Comparison of ENCODE assay signal across 17 cellular contexts in genomic region chr9:136829981-136830885, GRCh38. TPM values are rescaled to one million over a fixed set of nuclear protein-coding genes. Genes with fewer than 3 reads are reported as not detected.
"Had no signal": no experiment of that assay in that cellular context is flagged by ENCODE, and none has a peak within 500 bp of the region (broad histone marks: within the 10 kb centered on the region; RNA-seq: fewer than 3 reads in every experiment).

No MANE protein-coding gene starts in this region.

- H3K27ac ChIP-seq: esophagus squamous epithelium, neural progenitor cell, sigmoid colon, thoracic aorta had no signal

- H3K9me3 Mint-ChIP-seq: activated naive CD4-positive, alpha-beta T cell treated with anti-CD3 and anti-CD28 coated beads, Interleukin-2, amount 10 ng/mL, durations not matched to agents 7 days and 5 days; activated T-helper 2 cell treated with anti-CD3 and anti-CD28 coated beads, Interferon-gamma antibody, Interleukin-2, Interleukin-4, amounts not matched to agents 10 μg/mL and 5 μg/mL and 100 μg/mL, durations not matched to agents 14 hours and 24 hours and 36 hours; neural progenitor cell; stimulated activated naive CD8-positive, alpha-beta T cell treated with anti-CD3 and anti-CD28 coated beads, Interleukin-15, amount 100 ng/mL, for 72 hours had no signal

- H3K4me3 Mint-ChIP-seq: activated naive CD4-positive, alpha-beta T cell treated with anti-CD3 and anti-CD28 coated beads, Interleukin-2, amount 10 ng/mL, durations not matched to agents 7 days and 5 days; neural progenitor cell; stimulated activated naive CD8-positive, alpha-beta T cell treated with anti-CD3 and anti-CD28 coated beads, Interleukin-15, amount 100 ng/mL, for 72 hours had no signal

- H3K27me3 ChIP-seq: esophagus squamous epithelium, neural progenitor cell, sigmoid colon had no signal

- H3K4me1 ChIP-seq: esophagus squamous epithelium, neural progenitor cell, sigmoid colon had no signal

- H3K4me1 Mint-ChIP-seq: activated naive CD4-positive, alpha-beta T cell treated with anti-CD3 and anti-CD28 coated beads, Interleukin-2, amount 10 ng/mL, durations not matched to agents 7 days and 5 days; neural progenitor cell; stimulated activated naive CD8-positive, alpha-beta T cell treated with anti-CD3 and anti-CD28 coated beads, Interleukin-15, amount 100 ng/mL, for 72 hours had no signal

- DNase-seq: activated CD4-positive, alpha-beta T cell treated with anti-CD3 and anti-CD28 coated beads, Interleukin-2, amount 50 U/mL, for 1 hour; activated naive CD4-positive, alpha-beta T cell treated with anti-CD3 and anti-CD28 coated beads, Interleukin-2, amount 10 ng/mL, durations not matched to agents 7 days and 5 days; cerebellar nuclear complex; esophagus squamous epithelium; foreskin fibroblast; glutamatergic neuron; sigmoid colon; stimulated activated CD4-positive, alpha-beta T cell treated with anti-CD3 and anti-CD28 coated beads, Interleukin-2, amount 100 ng/mL, for 48 hours; stimulated activated naive CD8-positive, alpha-beta T cell treated with anti-CD3 and anti-CD28 coated beads, Interleukin-15, amount 100 ng/mL, for 72 hours; T-helper 2 cell had no signal

- FAIRE-seq: islet of Langerhans, TTC549, urothelium cell line had no signal

- H3K27me3 Mint-ChIP-seq: activated naive CD4-positive, alpha-beta T cell treated with anti-CD3 and anti-CD28 coated beads, Interleukin-2, amount 10 ng/mL, durations not matched to agents 7 days and 5 days; progenitor cell of endocrine pancreas; stimulated activated naive CD8-positive, alpha-beta T cell treated with anti-CD3 and anti-CD28 coated beads, Interleukin-15, amount 100 ng/mL, for 72 hours had no signal

- H3K27ac Mint-ChIP-seq: activated naive CD4-positive, alpha-beta T cell treated with anti-CD3 and anti-CD28 coated beads, Interleukin-2, amount 10 ng/mL, durations not matched to agents 7 days and 5 days; activated T-helper 2 cell treated with anti-CD3 and anti-CD28 coated beads, Interferon-gamma antibody, Interleukin-2, Interleukin-4, amounts not matched to agents 10 μg/mL and 5 μg/mL and 100 μg/mL, durations not matched to agents 14 hours and 24 hours and 36 hours; neural progenitor cell; progenitor cell of endocrine pancreas; stimulated activated naive CD8-positive, alpha-beta T cell treated with anti-CD3 and anti-CD28 coated beads, Interleukin-15, amount 100 ng/mL, for 72 hours had no signal

- H3K9me3 ChIP-seq: esophagus squamous epithelium, sigmoid colon, thoracic aorta had no signal

- ATAC-seq: stimulated activated naive CD8-positive, alpha-beta T cell treated with anti-CD3 and anti-CD28 coated beads, Interleukin-15, amount 100 ng/mL, for 72 hours had no signal

- H3K36me3 ChIP-seq: neural progenitor cell had no signal

- H3K4me3 ChIP-seq: esophagus squamous epithelium, neural progenitor cell, sigmoid colon, thoracic aorta had no signal

RNA-seq across cellular contexts. Expression of gene CCDC183, which starts 34.1 kb away (rescaled TPM):
- total RNA-seq: activated T-helper 2 cell treated with anti-CD3 and anti-CD28 coated beads, Interferon-gamma antibody, Interleukin-2, Interleukin-4, amounts not matched to agents 10 μg/mL and 5 μg/mL and 100 μg/mL, durations not matched to agents 14 hours and 24 hours and 36 hours had no signal
